Comparison of ENCODE assay signal across 8 cellular contexts in the genomic region with DNA sequence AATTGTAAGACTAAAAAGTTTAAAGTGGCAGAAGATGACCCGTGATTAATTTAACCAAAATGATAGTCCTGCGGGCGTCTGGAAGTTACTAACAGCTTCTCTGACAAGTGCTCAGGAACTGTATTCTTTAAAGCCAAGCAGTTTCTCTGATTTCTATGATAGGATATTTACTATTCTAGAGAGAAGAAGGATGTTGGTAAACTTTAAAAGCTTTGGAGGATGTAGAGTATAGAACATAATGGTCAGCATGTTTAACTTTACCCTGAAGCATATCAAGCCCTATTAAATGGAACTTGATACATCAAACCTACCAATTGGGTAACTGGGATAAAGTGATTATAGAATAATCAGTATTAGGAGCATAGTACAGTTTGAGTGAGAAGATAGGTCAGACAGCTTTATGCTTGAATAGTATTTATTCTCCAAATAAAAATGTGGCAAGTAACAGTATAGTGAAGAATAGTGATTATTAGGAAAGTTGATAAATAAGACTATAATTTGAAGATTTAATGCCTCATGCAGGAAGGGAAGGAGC. TPM values are rescaled to one million over a fixed set of nuclear protein-coding genes. Genes with fewer than 3 reads are reported as not detected.
DNase-seq lines count a peak whose midpoint lies in the region; ATAC-seq, FAIRE-seq and TF ChIP-seq lines count a peak whose summit lies in the region.

No MANE protein-coding gene starts in this region.

- H2AFZ ChIP-seq in OCI-LY1 (ENCODE audit: low read length): no peak overlapping the region

- H3K4me1 ChIP-seq in OCI-LY1 (ENCODE audit: insufficient read depth, low read length, severe bottlenecking) (peaks cover 48% of the 10 kb centered on the region), prostate gland (replicated peaks) (no peaks in the 10 kb centered on the region)

- H3K4me3 ChIP-seq in OCI-LY1 (ENCODE audit: low read depth, low read length, poor library complexity, severe bottlenecking) (peak overlapping the region; percentile 93), prostate gland (peak overlapping the region; percentile 91), H7 (ENCODE audit: insufficient read depth, low read depth, low read length) (no peak overlapping the region)

- DNase-seq in prostate gland (ENCODE audit: low spot score) (no peak), H7 (no peak)
- DNase-seq in stimulated activated CD4-positive, alpha-beta T cell treated with anti-CD3 and anti-CD28 coated beads, Interleukin-15, amount 100 ng/mL, for 24 hours: no peak

- no peaks in the 10 kb centered on the region for H3K9me2 ChIP-seq in OCI-LY1 (ENCODE audit: low read depth, low read length)

- H3K27me3 ChIP-seq in OCI-LY1 (ENCODE audit: insufficient read depth, low read length) (no peaks in the 10 kb centered on the region), prostate gland (replicated peaks; ENCODE audit: insufficient read depth) (no peaks in the 10 kb centered on the region), H7 (ENCODE audit: control insufficient read depth, insufficient read depth, low read length) (peaks cover 4% of the 10 kb centered on the region; the same call in 1 of the 2 replicates)

- peak overlapping the region; percentile 80 for H3K27ac ChIP-seq in OCI-LY1 (ENCODE audit: low read depth, low read length, poor library complexity, severe bottlenecking)
- H3K27ac ChIP-seq in prostate gland: peak overlapping the region; percentile 91 to 95

- H3K4me2 ChIP-seq in OCI-LY1 (ENCODE audit: low read length): peak overlapping the region; percentile 85

- WGBS in prostate gland: 3% methylated on average over 3 of the region's 3 CpGs

- H3K9me3 ChIP-seq in OCI-LY1 (ENCODE audit: low read length) (no peaks in the 10 kb centered on the region), prostate gland (no peaks in the 10 kb centered on the region)

- H3K9ac ChIP-seq in OCI-LY1 (ENCODE audit: low read length): peak overlapping the region; percentile 79

- TF ChIP-seq CTCF in OCI-LY1 (IDR thresholded peaks at IDR 0.05; ENCODE audit: low read length) (no peak), prostate gland (IDR thresholded peaks at IDR 0.05) (no peak)

- FAIRE-seq in G401.6 (lab: Jason Lieb, UNC): peak; percentile 11
- FAIRE-seq in endometrium (lab: Jason Lieb, UNC): peak; percentile 35

- intact Hi-C loops in prostate gland (cut with DNase I): loop anchor here (5.0 kb wide), 1 partner anchor 145 kb away; no protein-coding TSS in a partner anchor

- peaks cover 61% of the 10 kb centered on the region for H3K79me2 ChIP-seq in OCI-LY1 (ENCODE audit: insufficient read depth, low read length)

- ATAC-seq in HG02798 (IDR thresholded peaks at IDR 0.05; ENCODE audit: poor library complexity, unreplicated experiment) (no peak), GM21717 (IDR thresholded peaks at IDR 0.05; ENCODE audit: unreplicated experiment) (no peak)

- H3F3A ChIP-seq in OCI-LY1 (ENCODE audit: insufficient read depth, low read length): no peaks in the 10 kb centered on the region

- TF ChIP-seq POLR2A in prostate gland (IDR thresholded peaks at IDR 0.05): no peak

- H3K36me3 ChIP-seq in OCI-LY1 (ENCODE audit: insufficient read depth, low read length) (no peaks in the 10 kb centered on the region), prostate gland (no peaks in the 10 kb centered on the region), H7 (replicated peaks; ENCODE audit: control insufficient read depth, insufficient read depth, low read length) (no peaks in the 10 kb centered on the region)

- no peaks in the 10 kb centered on the region for H4K20me1 ChIP-seq in OCI-LY1 (ENCODE audit: insufficient read depth, low read length)

RNA-seq across cellular contexts. Expression of a gene that starts 1.8 kb away (rescaled TPM):
- total RNA-seq in prostate gland: 10 to 100 TPM; 34.4 to 44.2 TPM
- total RNA-seq in H7 (2014; rRNA removed; shearing (Covaris generic)): 13.3 and 27.3 TPM in 2 replicates
